24 cellular contexts compared by ENCODE assay signal in the genomic region with DNA sequence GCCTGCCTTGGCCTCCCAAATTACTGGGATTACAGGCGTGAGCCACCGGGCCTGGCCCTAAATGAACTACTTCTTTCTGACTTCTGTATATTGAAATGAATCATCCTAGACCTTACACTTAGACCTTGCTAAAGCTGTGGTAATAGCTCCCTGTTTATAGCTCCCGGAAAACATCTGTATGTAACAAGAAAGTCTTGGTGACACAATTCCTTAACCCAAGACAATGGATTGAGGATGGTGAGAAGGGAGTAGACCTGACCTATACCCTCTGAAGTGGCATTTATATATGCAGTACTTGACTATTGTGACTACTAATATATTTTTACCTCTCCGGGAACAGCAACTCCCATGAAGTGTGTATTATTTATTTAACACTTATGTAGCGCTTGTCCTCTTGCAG. TPM values are rescaled to one million over a fixed set of nuclear protein-coding genes. Genes with fewer than 3 reads are reported as not detected.
DNase-seq lines count a peak whose midpoint lies in the region; ATAC-seq and TF ChIP-seq lines count a peak whose summit lies in the region.
"Had no signal": no experiment of that assay in that cellular context is flagged by ENCODE, and none has a peak within 500 bp of the region (broad histone marks: within the 10 kb centered on the region; RNA-seq: fewer than 3 reads in every experiment).

No MANE protein-coding gene starts in this region.

- 93% methylated on average over 5 of the region's 5 CpGs for WGBS in smooth muscle cell (ENCODE audit: low lambda C conversion rate)
- 92% methylated on average over 5 of the region's 5 CpGs for WGBS in esophagus muscularis mucosa

- H3K27me3 ChIP-seq in OCI-LY1 (ENCODE audit: insufficient read depth, low read length) = no peaks in the 10 kb centered on the region
- no peaks in the 10 kb centered on the region for H3K27me3 ChIP-seq in left lung
- H3K27me3 ChIP-seq in smooth muscle cell (ENCODE audit: low read depth) = no peaks in the 10 kb centered on the region
- H3K27me3 ChIP-seq in esophagus muscularis mucosa = no peaks in the 10 kb centered on the region

- H3K9me3 Mint-ChIP-seq in stimulated activated memory B cell treated with anti-CD40 and anti-IgM and Interleukin-4, amounts not matched to agents 10 μg/mL and 1 μg/mL and 100 μg/mL, for 72 hours = no peaks in the 10 kb centered on the region
- H3K9me3 Mint-ChIP-seq: CD8-positive, alpha-beta T cell had no signal

- no peaks in the 10 kb centered on the region for H3K9me2 ChIP-seq in OCI-LY1 (ENCODE audit: low read depth, low read length)

- H2AFZ ChIP-seq in OCI-LY1 (ENCODE audit: low read length) = no peak overlapping the region
- no peak overlapping the region for H2AFZ ChIP-seq in smooth muscle cell (ENCODE audit: low read depth)

- H3K9me3 ChIP-seq in OCI-LY1 (ENCODE audit: low read length) = peaks cover 3% of the 10 kb centered on the region; the same call in 1 of the 2 replicates
- H3K9me3 ChIP-seq in left lung = no peaks in the 10 kb centered on the region
- H3K9me3 ChIP-seq in smooth muscle cell (replicated peaks; ENCODE audit: low read depth) = no peaks in the 10 kb centered on the region
- H3K9me3 ChIP-seq in esophagus muscularis mucosa = no peaks in the 10 kb centered on the region
- H3K9me3 ChIP-seq: A549, Caco-2 had no signal

- peak overlapping the region; percentile 88 for H3K27ac Mint-ChIP-seq in stimulated activated memory B cell treated with anti-CD40 and anti-IgM and Interleukin-4, amounts not matched to agents 10 μg/mL and 1 μg/mL and 100 μg/mL, for 72 hours
- H3K27ac Mint-ChIP-seq: CD8-positive, alpha-beta T cell; T-cell had no signal

- no peaks in the 10 kb centered on the region for H3K36me3 Mint-ChIP-seq in stimulated activated memory B cell treated with anti-CD40 and anti-IgM and Interleukin-4, amounts not matched to agents 10 μg/mL and 1 μg/mL and 100 μg/mL, for 72 hours
- H3K36me3 Mint-ChIP-seq: CD8-positive, alpha-beta T cell; T-cell had no signal

- H3K4me1 ChIP-seq in OCI-LY1 (ENCODE audit: insufficient read depth, low read length, severe bottlenecking) (peaks cover 39% of the 10 kb centered on the region), left lung (no peaks in the 10 kb centered on the region), smooth muscle cell (ENCODE audit: low read depth) (no peaks in the 10 kb centered on the region), esophagus muscularis mucosa (no peaks in the 10 kb centered on the region)
- H3K4me1 ChIP-seq: A549 had no signal

- H3K36me3 ChIP-seq in OCI-LY1 (ENCODE audit: insufficient read depth, low read length) = no peaks in the 10 kb centered on the region
- H3K36me3 ChIP-seq in left lung = no peaks in the 10 kb centered on the region
- H3K36me3 ChIP-seq in smooth muscle cell (ENCODE audit: low read depth) = no peaks in the 10 kb centered on the region
- H3K36me3 ChIP-seq in esophagus muscularis mucosa = no peaks in the 10 kb centered on the region

- TF ChIP-seq POLR2A in esophagus muscularis mucosa (IDR thresholded peaks at IDR 0.05; ENCODE audit: low read depth) = no peak

- H4K20me1 ChIP-seq in OCI-LY1 (ENCODE audit: insufficient read depth, low read length) = no peaks in the 10 kb centered on the region
- H4K20me1 ChIP-seq in smooth muscle cell (ENCODE audit: low read depth) = no peaks in the 10 kb centered on the region

- peaks cover 34% of the 10 kb centered on the region for H3K4me1 Mint-ChIP-seq in stimulated activated memory B cell treated with anti-CD40 and anti-IgM and Interleukin-4, amounts not matched to agents 10 μg/mL and 1 μg/mL and 100 μg/mL, for 72 hours

- H3K4me2 ChIP-seq in OCI-LY1 (ENCODE audit: low read length) (no peak overlapping the region), smooth muscle cell (no peak overlapping the region)
- H3K4me2 ChIP-seq: A549 had no signal

- intact Hi-C loops in left lung (cut with DNase I) = no loop called here
- intact Hi-C loops in esophagus muscularis mucosa (cut with DNase I) = no loop called here

- H3K27me3 Mint-ChIP-seq in stimulated activated memory B cell treated with anti-CD40 and anti-IgM and Interleukin-4, amounts not matched to agents 10 μg/mL and 1 μg/mL and 100 μg/mL, for 72 hours = no peaks in the 10 kb centered on the region
- H3K27me3 Mint-ChIP-seq: T-cell had no signal

- TF ChIP-seq CTCF in OCI-LY1 (IDR thresholded peaks at IDR 0.05; ENCODE audit: low read length) = no peak
- TF ChIP-seq CTCF in left lung (IDR thresholded peaks at IDR 0.05) = no peak
- TF ChIP-seq CTCF in smooth muscle cell (IDR thresholded peaks at IDR 0.05; ENCODE audit: borderline replicate concordance, insufficient read depth, poor library complexity, severe bottlenecking) = no peak
- TF ChIP-seq CTCF in esophagus muscularis mucosa (IDR thresholded peaks at IDR 0.05) = no peak

- H3K4me3 Mint-ChIP-seq in stimulated activated memory B cell treated with anti-CD40 and anti-IgM and Interleukin-4, amounts not matched to agents 10 μg/mL and 1 μg/mL and 100 μg/mL, for 72 hours = no peak overlapping the region
- H3K4me3 Mint-ChIP-seq: CD8-positive, alpha-beta T cell; T-cell had no signal

- H3K4me3 ChIP-seq in OCI-LY1 (ENCODE audit: low read depth, low read length, poor library complexity, severe bottlenecking) = no peak overlapping the region
- H3K4me3 ChIP-seq in left lung = no peak overlapping the region
- no peak overlapping the region for H3K4me3 ChIP-seq in smooth muscle cell
- H3K4me3 ChIP-seq in esophagus muscularis mucosa = no peak overlapping the region
- H3K4me3 ChIP-seq: A549 had no signal

- TF ChIP-seq EP300 in esophagus muscularis mucosa (IDR thresholded peaks at IDR 0.05) = no peak

- peak overlapping the region; percentile 68 for H3K27ac ChIP-seq in OCI-LY1 (ENCODE audit: low read depth, low read length, poor library complexity, severe bottlenecking)
- no peak overlapping the region for H3K27ac ChIP-seq in left lung
- H3K27ac ChIP-seq in smooth muscle cell (ENCODE audit: low read depth) = no peak overlapping the region
- H3K27ac ChIP-seq in esophagus muscularis mucosa (replicated peaks in 1 of 4) = no peak overlapping the region
- H3K27ac ChIP-seq: A549 had no signal

- no peak overlapping the region for H3K9ac ChIP-seq in OCI-LY1 (ENCODE audit: low read length)
- H3K9ac ChIP-seq in smooth muscle cell (ENCODE audit: low read depth) = no peak overlapping the region

- H3K79me2 ChIP-seq in OCI-LY1 (ENCODE audit: insufficient read depth, low read length) (no peaks in the 10 kb centered on the region), smooth muscle cell (ENCODE audit: low read depth) (no peaks in the 10 kb centered on the region)

- H3F3A ChIP-seq in OCI-LY1 (ENCODE audit: insufficient read depth, low read length) (peaks cover 4% of the 10 kb centered on the region), smooth muscle cell (ENCODE audit: low read depth) (no peaks in the 10 kb centered on the region)

- peak; percentile 61 for ATAC-seq in left lung
- ATAC-seq in stimulated activated memory B cell treated with anti-CD40 and anti-IgM and Interleukin-4, amounts not matched to agents 10 μg/mL and 1 μg/mL and 100 μg/mL, for 72 hours = no peak
- ATAC-seq: A549; CD8-positive, alpha-beta T cell; PC-3; SK-N-SH treated with all-trans-retinoic acid at 6 μM for 48 hours; T-cell had no signal

- DNase-seq in DMS53 treated with DMSO at 0.1 percent for 48 hours (lab: John Stamatoyannopoulos, UW; ENCODE audit: unreplicated experiment) (peak; percentile 11), left lung (no peak), smooth muscle cell (lab: John Stamatoyannopoulos, UW; ENCODE audit: unreplicated experiment) (no peak), SW480 (ENCODE audit: low spot score) (no peak), esophagus muscularis mucosa (ENCODE audit: extremely low spot score) (no peak)
- DNase-seq: AML-193; C1 segment of cervical spinal cord; Caco-2; CD8-positive, alpha-beta T cell; KBM-7; NCI-H1048; NCI-H1417; NCI-H1694; NCI-H2081 treated with DMSO at 0.1 percent for 48 hours; NCI-H2171; NCI-H226; NCI-H510A; NCI-H69; PC-3; T-cell had no signal

RNA-seq across cellular contexts. Expression of gene TBL1XR1, which starts 48.0 kb away (rescaled TPM):
- 100 to 1,000 TPM; 152 to 163 TPM for total RNA-seq in left lung
- total RNA-seq in smooth muscle cell = 115 and 223 TPM in 2 replicates
- polyA plus RNA-seq in smooth muscle cell = 19.9 and 26.7 TPM in 2 replicates
- total RNA-seq in esophagus muscularis mucosa = 10 to 100 TPM; 65.0 to 99.2 (median 78.2) TPM
